ENCODE assay signal across 23 cellular contexts in genomic region chr3:47705391-47705790, GRCh38.
"Had no signal": no experiment of that assay in that cellular context is flagged by ENCODE, and none has a peak within 500 bp of the region (broad histone marks: within the 10 kb centered on the region; RNA-seq: fewer than 3 reads in every experiment).

No MANE protein-coding gene starts in this region.

- H3K36me3 ChIP-seq: breast epithelium had no signal

- H3K27me3 Mint-ChIP-seq: activated naive CD4-positive, alpha-beta T cell treated with anti-CD3 and anti-CD28 coated beads, Interleukin-2, amount 50 U/mL, for 24 hours; progenitor cell of endocrine pancreas had no signal

- H3K9me3 ChIP-seq: adrenal gland, breast epithelium, lower lobe of right lung, right atrium auricular region, suprapubic skin had no signal

- ATAC-seq: activated T-cell treated with anti-CD3 and anti-CD28 coated beads, Interleukin-2, amount 50 U/mL, for 72 hours; left colon had no signal

- H3K27ac Mint-ChIP-seq: activated naive CD4-positive, alpha-beta T cell treated with anti-CD3 and anti-CD28 coated beads, Interleukin-2, amount 50 U/mL, for 24 hours; activated T-cell treated with anti-CD3 and anti-CD28 coated beads, Interleukin-2, amount 50 U/mL, for 72 hours; progenitor cell of endocrine pancreas had no signal

- H3K27me3 ChIP-seq: adrenal gland, breast epithelium, right atrium auricular region, suprapubic skin had no signal

- H3K4me1 ChIP-seq: adrenal gland, breast epithelium, lower lobe of right lung, right atrium auricular region, suprapubic skin had no signal

- H3K27ac ChIP-seq: adrenal gland, breast epithelium, coronary artery, lower lobe of right lung, right atrium auricular region, suprapubic skin, WERI-Rb-1 had no signal

- H3K9me3 Mint-ChIP-seq: activated naive CD4-positive, alpha-beta T cell treated with anti-CD3 and anti-CD28 coated beads, Interleukin-2, amount 50 U/mL, for 24 hours; activated T-cell treated with anti-CD3 and anti-CD28 coated beads, Interleukin-2, amount 50 U/mL, for 72 hours had no signal

- DNase-seq: activated CD4-positive, alpha-beta T cell treated with anti-CD3 and anti-CD28 coated beads for 1 hour; activated effector memory CD4-positive, alpha-beta T cell treated with anti-CD3 and anti-CD28 coated beads, Interleukin-2, amount 50 U/mL, for 16 hours; activated T-cell treated with anti-CD3 and anti-CD28 coated beads, Interleukin-2, amount 50 U/mL, for 72 hours; adrenal gland; effector CD4-positive, alpha-beta T cell; foreskin fibroblast; hippocampal formation; islet precursor cell; left colon; midbrain; occipital lobe; stimulated activated CD4-positive, alpha-beta T cell treated with anti-CD3 and anti-CD28 coated beads, Interleukin-2, amount 100 ng/mL, for 24 hours; stimulated activated naive CD4-positive, alpha-beta T cell treated with Interleukin-2 at 50 U/mL for 16 hours; T1000; trophoblast cell; WERI-Rb-1 had no signal

- H3K4me3 Mint-ChIP-seq: activated naive CD4-positive, alpha-beta T cell treated with anti-CD3 and anti-CD28 coated beads, Interleukin-2, amount 50 U/mL, for 24 hours; activated T-cell treated with anti-CD3 and anti-CD28 coated beads, Interleukin-2, amount 50 U/mL, for 72 hours had no signal

- H3K4me3 ChIP-seq: adrenal gland, breast epithelium, coronary artery, lower lobe of right lung, right atrium auricular region, suprapubic skin had no signal

- H3K4me1 Mint-ChIP-seq: activated naive CD4-positive, alpha-beta T cell treated with anti-CD3 and anti-CD28 coated beads, Interleukin-2, amount 50 U/mL, for 24 hours had no signal
